In the genomic region with DNA sequence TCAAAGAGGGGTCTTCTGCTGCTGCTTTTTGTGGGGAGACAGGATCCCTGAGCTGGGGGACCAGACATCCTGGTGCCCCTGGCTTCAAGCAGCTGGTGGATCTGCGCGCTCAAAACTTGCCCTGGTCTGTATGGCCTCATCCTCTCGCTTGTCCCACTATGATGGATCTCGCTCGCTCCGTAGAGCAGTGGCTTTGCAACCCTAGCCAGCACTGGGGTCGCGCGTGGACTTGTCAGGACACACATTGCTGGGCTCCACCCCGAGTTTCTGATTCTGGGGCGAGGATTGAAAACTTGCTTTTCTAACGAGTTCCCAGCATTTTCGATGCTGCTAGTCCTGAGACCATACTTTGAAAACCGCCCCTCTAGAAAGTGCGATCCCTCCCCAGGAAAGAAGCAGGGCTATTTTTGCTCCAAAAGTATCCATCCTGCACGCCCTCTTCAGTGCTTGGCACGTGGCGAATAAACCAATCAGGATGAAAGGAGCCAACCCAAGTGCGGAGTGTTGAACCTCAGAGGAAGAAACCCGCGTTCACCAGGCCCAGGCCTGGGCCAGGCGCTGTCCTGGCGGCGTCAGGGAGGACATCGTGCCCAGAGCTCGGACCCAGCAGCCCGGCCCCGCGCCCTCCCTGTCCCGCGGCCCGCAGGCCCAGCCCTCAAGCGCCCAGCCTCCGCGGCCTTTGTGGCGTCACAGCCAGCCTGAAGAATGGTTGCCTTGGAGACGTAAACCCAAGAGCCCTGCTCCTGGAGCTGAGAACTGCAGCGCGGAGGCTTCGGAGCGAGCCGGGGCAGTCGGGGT, we compare ENCODE assay signal across 8 cellular contexts. TPM values are rescaled to one million over a fixed set of nuclear protein-coding genes. Genes with fewer than 3 reads are reported as not detected.
A peak's percentile ranks its signal among the peaks of the same experiment; 100 is the strongest.
DNase-seq lines count a peak whose midpoint lies in the region; ATAC-seq and TF ChIP-seq lines count a peak whose summit lies in the region.

A gene (plus strand): TSS at position 731 of the 798 bp plus-strand sequence. CDS start 1,092 bp downstream, outside the sequence.

- H3K9ac ChIP-seq in colonic mucosa (ENCODE audit: low read depth in 2 of 2, low read length in 2 of 2): peak within 1 kb of the TSS in 1 of 2 donors; percentile 6

- TF ChIP-seq POLR2A in upper lobe of left lung (IDR thresholded peaks at IDR 0.05): peak in 1 of 4 donors; percentile 20

- H3K36me3 Mint-ChIP-seq in activated naive CD8-positive, alpha-beta T cell treated with anti-CD3 and anti-CD28 coated beads for 36 hours: no peaks in the 10 kb centered on the region

- no peak for TF ChIP-seq CTCF in upper lobe of left lung (IDR thresholded peaks at IDR 0.05)
- no peak for TF ChIP-seq CTCF in colonic mucosa (IDR thresholded peaks at IDR 0.05)

- TF ChIP-seq EP300 in upper lobe of left lung (IDR thresholded peaks at IDR 0.05): no peak

- H3K27ac ChIP-seq in esophagus (ENCODE audit: low read depth in 2 of 2, low read length in 1 of 2): no peak within 1 kb of the TSS
- H3K27ac ChIP-seq in mesodermal cell (ENCODE audit: low read depth, low read length, severe bottlenecking): no peak within 1 kb of the TSS
- H3K27ac ChIP-seq in upper lobe of left lung: no peak within 1 kb of the TSS
- no peak within 1 kb of the TSS for H3K27ac ChIP-seq in colonic mucosa

- no peak within 1 kb of the TSS for H3K4me3 Mint-ChIP-seq in activated naive CD8-positive, alpha-beta T cell treated with anti-CD3 and anti-CD28 coated beads for 36 hours

- peak; percentile 17 to 51 for ATAC-seq in upper lobe of left lung (ENCODE audit: low FRiP score in 2 of 2)

- intact Hi-C loops in colonic mucosa (cut with DNase I): no loop called here

- peak; percentile 68 to 75 for DNase-seq in NCI-H524 (lab: John Stamatoyannopoulos, UW)
- DNase-seq in NCI-H524 treated with DMSO at 0.1 percent for 48 hours (lab: John Stamatoyannopoulos, UW): no peak
- peak; percentile 63 to 91 for DNase-seq in upper lobe of left lung
- DNase-seq in activated naive CD8-positive, alpha-beta T cell treated with anti-CD3 and anti-CD28 coated beads for 36 hours: no peak
- no peak for DNase-seq in stimulated activated CD4-positive, alpha-beta T cell treated with anti-CD3 and anti-CD28 coated beads, Interleukin-4, amount 100 ng/mL, for 1 hour
- no peak for DNase-seq in colonic mucosa

- H3K4me3 ChIP-seq in esophagus (ENCODE audit: low read depth in 1 of 2, low read length in 2 of 2): peak within 1 kb of the TSS; percentile 8 to 9
- H3K4me3 ChIP-seq in mesodermal cell (ENCODE audit: extremely low read depth, insufficient read depth, low read length, poor library complexity, severe bottlenecking): peak within 1 kb of the TSS; percentile 22
- peak within 1 kb of the TSS in 3 of 4 donors; percentile 24 to 38 (median 33) for H3K4me3 ChIP-seq in upper lobe of left lung
- H3K4me3 ChIP-seq in colonic mucosa: no peak within 1 kb of the TSS

- 27 to 28% methylated on average over 43 of the region's 43 CpGs for WGBS in esophagus, 2 donors
- 36 to 47% methylated on average over 33 to 42 of the region's 43 CpGs for WGBS in mesodermal cell (ENCODE audit: insufficient coverage in 2 of 2), 2 experiments
- 46% methylated on average over 25 to 34 of the region's 43 CpGs for WGBS in upper lobe of left lung, 2 donors

- H3K9me3 ChIP-seq in esophagus (ENCODE audit: control insufficient read depth in 2 of 2, insufficient read depth in 1 of 2, low read depth in 1 of 2, low read length in 1 of 2) (no peaks in the 10 kb centered on the region), mesodermal cell (ENCODE audit: control insufficient read depth, low read length) (no peaks in the 10 kb centered on the region), upper lobe of left lung (no peaks in the 10 kb centered on the region), colonic mucosa (no peaks in the 10 kb centered on the region)

- H3K4me1 ChIP-seq in esophagus (ENCODE audit: control insufficient read depth in 2 of 2, insufficient read depth in 2 of 2, low read length in 1 of 2) (peaks cover 4 to 10% of the 10 kb centered on the region in 2 donors), mesodermal cell (ENCODE audit: control insufficient read depth, insufficient read depth, low read length, poor library complexity, severe bottlenecking) (peaks cover 4% of the 10 kb centered on the region), upper lobe of left lung (peaks cover 2 to 12% (median 8%) of the 10 kb centered on the region in 4 donors), colonic mucosa (no peaks in the 10 kb centered on the region)

- H3K4me1 Mint-ChIP-seq in activated naive CD8-positive, alpha-beta T cell treated with anti-CD3 and anti-CD28 coated beads for 36 hours: peaks cover 6% of the 10 kb centered on the region

- peaks cover 52% of the 10 kb centered on the region for H3K27me3 Mint-ChIP-seq in activated naive CD8-positive, alpha-beta T cell treated with anti-CD3 and anti-CD28 coated beads for 36 hours

- H3K27ac Mint-ChIP-seq in activated naive CD8-positive, alpha-beta T cell treated with anti-CD3 and anti-CD28 coated beads for 36 hours: no peak within 1 kb of the TSS

- H3K36me3 ChIP-seq in esophagus (ENCODE audit: control insufficient read depth in 2 of 2, insufficient read depth in 2 of 2, low read length in 1 of 2) (no peaks in the 10 kb centered on the region), mesodermal cell (ENCODE audit: control insufficient read depth, insufficient read depth, low read length) (no peaks in the 10 kb centered on the region), upper lobe of left lung (no peaks in the 10 kb centered on the region), colonic mucosa (no peaks in the 10 kb centered on the region)

- H3K9me3 Mint-ChIP-seq in activated naive CD8-positive, alpha-beta T cell treated with anti-CD3 and anti-CD28 coated beads for 36 hours: no peaks in the 10 kb centered on the region

- H3K27me3 ChIP-seq in esophagus (ENCODE audit: control insufficient read depth in 1 of 2, insufficient read depth in 2 of 2, low read length in 2 of 2) (peaks cover 0 to 6% of the 10 kb centered on the region in 2 donors), upper lobe of left lung (peaks cover 0 to 8% (median 3%) of the 10 kb centered on the region in 4 donors), colonic mucosa (peaks cover 8% of the 10 kb centered on the region)

RNA-seq across cellular contexts. Expression of the gene that starts here (rescaled TPM):
- polyA plus RNA-seq in esophagus: not detected
- polyA plus RNA-seq in mesodermal cell (2013, experiment 1 of 2): not detected
- polyA plus RNA-seq in mesodermal cell (2013, experiment 2 of 2): not detected
- total RNA-seq in upper lobe of left lung (10 to 100 TPM in 4 of 6 donors, 1 to 10 TPM in 1, under 1 TPM in 1; 0.09 to 57.9 (median 21.6) TPM), colonic mucosa (not detected)
- total RNA-seq in activated naive CD8-positive, alpha-beta T cell treated with anti-CD3 and anti-CD28 coated beads for 36 hours: not detected

Comparison
In these comparisons a context has a peak if more than half of its experiments do, and no peak if none do; other contexts are left out.
1. DNase-seq: peak in NCI-H524 (2 of 2) and upper lobe of left lung (2 of 2); none in NCI-H524 treated with DMSO at 0.1 percent for 48 hours (single experiment), activated naive CD8-positive, alpha-beta T cell treated with anti-CD3 and anti-CD28 coated beads for 36 hours (single experiment), stimulated activated CD4-positive, alpha-beta T cell treated with anti-CD3 and anti-CD28 coated beads, Interleukin-4, amount 100 ng/mL, for 1 hour (single experiment) and colonic mucosa (single experiment).